1 cellular context compared by ENCODE assay signal in genomic region chr21:45998276-45998701, GRCh38.
TF ChIP-seq lines count a peak whose summit lies in the region.

No MANE protein-coding gene starts in this region.

TF ChIP-seq in WTC11, 78 proteins besides CTCF, POLR2A, EP300 and RAD21 (continued from another document):
- TF ChIP-seq SMAD3 (CRISPR knock-in tag; IDR thresholded peaks at IDR 0.05; ENCODE audit: borderline replicate concordance) (no peak), MXD4 (CRISPR knock-in tag; IDR thresholded peaks at IDR 0.05; ENCODE audit: borderline replicate concordance) (no peak), NR3C1 (CRISPR knock-in tag; conservative IDR thresholded peaks at IDR 0.05; ENCODE audit: low read depth) (no peak), STAT6 (CRISPR knock-in tag; conservative IDR thresholded peaks at IDR 0.05; ENCODE audit: low read depth) (no peak), CREB1 (CRISPR knock-in tag; IDR thresholded peaks at IDR 0.05) (no peak), PRRX2 (CRISPR knock-in tag; IDR thresholded peaks at IDR 0.05) (no peak), HMGXB4 (CRISPR knock-in tag; IDR thresholded peaks at IDR 0.05) (no peak), SMAD4 (CRISPR knock-in tag; IDR thresholded peaks at IDR 0.05) (no peak), ZNF232 (CRISPR knock-in tag; IDR thresholded peaks at IDR 0.05) (no peak), NFE2L1 (CRISPR knock-in tag; IDR thresholded peaks at IDR 0.05) (no peak), HMGA2 (CRISPR knock-in tag; IDR thresholded peaks at IDR 0.05) (no peak), RELA (CRISPR knock-in tag; IDR thresholded peaks at IDR 0.05; ENCODE audit: borderline replicate concordance) (no peak), PRDM15 (CRISPR knock-in tag; IDR thresholded peaks at IDR 0.05) (no peak), ZNF121 (CRISPR knock-in tag; IDR thresholded peaks at IDR 0.05) (no peak), ZNF317 (CRISPR knock-in tag; IDR thresholded peaks at IDR 0.05; ENCODE audit: borderline replicate concordance, low read depth) (no peak), FOXP1 (CRISPR knock-in tag; IDR thresholded peaks at IDR 0.05; ENCODE audit: borderline replicate concordance) (no peak), ATF1 (CRISPR knock-in tag; IDR thresholded peaks at IDR 0.05) (no peak), AR (CRISPR knock-in tag; IDR thresholded peaks at IDR 0.05) (no peak)
TF ChIP-seq in WTC11: peak in this region for 0.
